In genomic region chr6:131061041-131061770, GRCh38 we compare ENCODE assay signal across 8 cellular contexts. TPM values are rescaled to one million over a fixed set of nuclear protein-coding genes. Genes with fewer than 3 reads are reported as not detected.
DNase-seq lines count a peak whose midpoint lies in the region; ATAC-seq and TF ChIP-seq lines count a peak whose summit lies in the region.

No MANE protein-coding gene starts in this region.

- peaks cover 12% of the 10 kb centered on the region for H3K9me3 Mint-ChIP-seq in MCF 10A (ENCODE audit: unreplicated experiment)

- H3K4me1 ChIP-seq in mucosa of rectum (ENCODE audit: control insufficient read depth in 2 of 2, insufficient read depth in 2 of 2, low read length in 2 of 2): peaks cover 17 to 32% of the 10 kb centered on the region in 2 donors

- no peaks in the 10 kb centered on the region for H3K36me3 Mint-ChIP-seq in MCF 10A (ENCODE audit: insufficient read depth, unreplicated experiment)

- intact Hi-C loops in MCF 10A (cut with micrococcal nuclease): loop anchor here (5.0 kb wide), 1 partner anchor 174 kb away; no protein-coding TSS in a partner anchor

- no peaks in the 10 kb centered on the region for H3K9me3 ChIP-seq in mucosa of rectum (ENCODE audit: control insufficient read depth in 2 of 2, low read length in 2 of 2)

- peak overlapping the region; percentile 76 to 90 for H3K4me3 ChIP-seq in mucosa of rectum (ENCODE audit: low read length in 2 of 2)

- ATAC-seq in GM21381 (IDR thresholded peaks at IDR 0.05; ENCODE audit: unreplicated experiment) (no peak), HG03280 (IDR thresholded peaks at IDR 0.05; ENCODE audit: unreplicated experiment) (no peak)
- no peak for ATAC-seq in activated CD4-positive, CD25-positive, alpha-beta regulatory T cell treated with anti-CD3 and anti-CD28 coated beads, Interleukin-2, amount 50 U/mL, for 24 hours

- CTCF ChIA-PET in MCF 10A (lab: Yijun Ruan, JAX): interaction anchor here (0.6 to 1.4 kb wide), 3 partner anchors 55 to 177 kb away, joined by 3 to 4 read pairs (median 3); no protein-coding TSS in a partner anchor

- H3K27me3 ChIP-seq in mucosa of rectum (ENCODE audit: control insufficient read depth in 2 of 2, insufficient read depth in 2 of 2, low read length in 2 of 2): no peaks in the 10 kb centered on the region

- H3K27ac ChIP-seq in mucosa of rectum (ENCODE audit: low read depth in 2 of 2, low read length in 2 of 2): peak overlapping the region in 1 of 2 donors; percentile 7

- TF ChIP-seq CTCF in MCF 10A (IDR thresholded peaks at IDR 0.05; ENCODE audit: unreplicated experiment): no peak

- no peaks in the 10 kb centered on the region for H3K27me3 Mint-ChIP-seq in MCF 10A (ENCODE audit: insufficient read depth, unreplicated experiment)

- H3K27ac Mint-ChIP-seq in MCF 10A (ENCODE audit: low read depth, unreplicated experiment): no peak overlapping the region

- POLR2A ChIA-PET in MCF 10A (lab: Yijun Ruan, JAX): interaction anchor here (0.6 to 0.9 kb wide), 3 partner anchors 8 to 190 kb away, joined by 3 to 4 read pairs (median 4); no protein-coding TSS in a partner anchor

- in situ Hi-C loops in G401 (cut with HindIII; ENCODE audit: low sequenced_read_pairs): no loop called here

- TSS peak; percentile 39 for BruUV-seq in MCF 10A (replicated peaks; lab: Mats Ljungman, UMichigan)

- peak overlapping the region in 1 of 2 donors; percentile 63 for H3K9ac ChIP-seq in mucosa of rectum (ENCODE audit: low read depth in 1 of 2, low read length in 2 of 2)

- H3K4me1 Mint-ChIP-seq in MCF 10A (ENCODE audit: insufficient read depth, unreplicated experiment): peaks cover 17% of the 10 kb centered on the region

- DNase-seq in G401 (ENCODE audit: low spot score) (peak; percentile 15), HT1080 (ENCODE audit: low read depth) (peak; percentile 20), MCF 10A (ENCODE audit: unreplicated experiment) (no peak), 8988T (no peak)

- peak overlapping the region; percentile 84 for H3K4me3 Mint-ChIP-seq in MCF 10A (ENCODE audit: unreplicated experiment)

- H3K36me3 ChIP-seq in mucosa of rectum (ENCODE audit: control insufficient read depth in 2 of 2, insufficient read depth in 2 of 2, low read length in 2 of 2): no peaks in the 10 kb centered on the region

RNA-seq across cellular contexts. Expression of gene EPB41L2, which starts 1.8 kb away (rescaled TPM):
- 20.8 and 30.2 TPM in 2 replicates for total RNA-seq in G401 (2014; rRNA removed; shearing (Covaris generic))
- 17.7 and 32.5 TPM in 2 replicates for total RNA-seq in HT1080 (2014; rRNA removed; shearing (Covaris generic))
- 51.8 and 67.6 TPM in 2 replicates for polyA plus RNA-seq in HT1080 (2015; cell fraction: cytosol; rRNA removed)
- polyA plus RNA-seq in HT1080 (2015; cell fraction: nucleus; rRNA removed): 159 and 177 TPM in 2 replicates
- total RNA-seq in MCF 10A (2022): 22.5 and 33.3 TPM in 2 replicates

Comparison
In these comparisons a context has a peak if more than half of its experiments do, and no peak if none do; other contexts are left out.
1. DNase-seq: peak in G401 (single experiment) and HT1080 (single experiment); none in MCF 10A (single experiment) and 8988T (single experiment).